23 cellular contexts compared by ENCODE assay signal in the genomic region with DNA sequence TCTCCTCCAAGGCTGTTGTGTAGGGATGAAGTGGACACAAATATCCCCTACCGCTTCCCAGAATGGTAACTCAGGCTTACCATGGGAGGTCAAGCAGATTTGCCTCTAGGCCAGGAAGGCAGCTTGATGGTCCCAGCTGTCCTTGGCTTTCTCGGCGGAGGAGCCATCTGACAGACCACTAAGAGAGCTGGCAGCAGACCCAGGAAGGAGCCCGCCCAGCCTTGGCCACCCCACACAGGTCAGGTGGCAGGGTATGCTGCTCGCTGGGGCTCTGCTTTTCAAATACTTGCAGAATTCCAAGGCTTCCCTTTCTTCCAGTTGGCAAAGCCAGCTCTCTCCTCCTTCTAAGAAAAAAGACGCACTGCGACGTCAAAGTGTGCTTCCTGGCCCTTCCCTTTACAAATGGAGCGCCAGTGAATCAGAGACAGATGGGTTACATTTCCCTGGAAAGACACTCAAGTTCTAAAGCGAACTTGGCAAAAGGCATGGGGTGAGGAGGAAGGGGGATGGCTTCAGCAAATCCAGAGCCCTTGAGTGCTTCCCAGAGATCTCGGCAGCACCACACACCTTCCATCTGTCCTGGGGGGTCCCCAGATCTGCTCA.
DNase-seq lines count a peak whose midpoint lies in the region; ATAC-seq and TF ChIP-seq lines count a peak whose summit lies in the region.
"Had no signal": no experiment of that assay in that cellular context is flagged by ENCODE, and none has a peak within 500 bp of the region (broad histone marks: within the 10 kb centered on the region; RNA-seq: fewer than 3 reads in every experiment).

No MANE protein-coding gene starts in this region.

- TF ChIP-seq CTCF in chondrocyte (IDR thresholded peaks at IDR 0.05): no peak

- H3K27ac Mint-ChIP-seq in chondrocyte (ENCODE audit: unreplicated experiment): no peak overlapping the region
- H3K27ac Mint-ChIP-seq: CD4-positive, alpha-beta T cell had no signal

- H3K4me1 Mint-ChIP-seq in chondrocyte (ENCODE audit: low read depth): no peaks in the 10 kb centered on the region

- peak; percentile 37 for DNase-seq in MG63
- DNase-seq in cerebellar nuclear complex (lab: John Stamatoyannopoulos, UW): peak; percentile 72 to 86
- peak; percentile 44 for DNase-seq in midbrain (lab: John Stamatoyannopoulos, UW)
- DNase-seq in substantia nigra (lab: John Stamatoyannopoulos, UW): peak in 27 of 49 donors; percentile 3 to 88 (median 31)
- no peak for DNase-seq in chondrocyte (ENCODE audit: low spot score)
- DNase-seq: CD4-positive, alpha-beta T cell; DMS79 treated with DMSO at 0.1 percent for 48 hours; GM23248; IMR-90; MV-4-11; NCI-H1105 treated with DMSO at 0.1 percent for 48 hours; NCI-H2029 treated with DMSO at 0.1 percent for 48 hours; NCI-H2171 treated with DMSO at 0.1 percent for 48 hours; NCI-H510A; NCI-H774; NK-92 treated with Interleukin-12 subunit alpha and Interleukin-12 subunit beta, amount 100 ng/mL, for 24 hours; SHP77 treated with DMSO at 0.1 percent for 48 hours; SK-N-SH had no signal

- no peaks in the 10 kb centered on the region for H3K36me3 ChIP-seq in MG63

- no peak for ATAC-seq in SK-N-SH treated with all-trans-retinoic acid at 6 μM for 48 hours
- ATAC-seq in GM21515 (IDR thresholded peaks at IDR 0.05; ENCODE audit: unreplicated experiment): no peak
- ATAC-seq: HCT116 had no signal

- no peak overlapping the region for H3K4me3 ChIP-seq in MG63
- H3K4me3 ChIP-seq: GM23248 had no signal

- no peak overlapping the region for H3K4me3 Mint-ChIP-seq in chondrocyte (ENCODE audit: unreplicated experiment)
- H3K4me3 Mint-ChIP-seq: CD4-positive, alpha-beta T cell had no signal

- no peak overlapping the region for H3K27ac ChIP-seq in substantia nigra (ENCODE audit: low read depth, low read length, poor library complexity, severe bottlenecking)
- H3K27ac ChIP-seq: GM23248, KMS-11, RWPE1 had no signal

- H3K9me3 Mint-ChIP-seq in chondrocyte (ENCODE audit: low read depth): peaks cover 5% of the 10 kb centered on the region
- H3K9me3 Mint-ChIP-seq: CD4-positive, alpha-beta T cell had no signal

- no peaks in the 10 kb centered on the region for H3K36me3 Mint-ChIP-seq in chondrocyte (ENCODE audit: low read depth)

- H3K9me3 ChIP-seq in MG63: no peaks in the 10 kb centered on the region
- H3K9me3 ChIP-seq: SK-N-SH had no signal

- no peaks in the 10 kb centered on the region for H3K27me3 Mint-ChIP-seq in chondrocyte (ENCODE audit: low read depth)

- peaks cover 12% of the 10 kb centered on the region for H3K27me3 ChIP-seq in MG63

TF ChIP-seq in SK-N-SH treated with all-trans-retinoic acid at 6 μM for 48 hours, 23 proteins besides CTCF, POLR2A, EP300 and RAD21:
- TF ChIP-seq TCF4 (CRISPR knock-in tag; IDR thresholded peaks at IDR 0.05; ENCODE audit: borderline replicate concordance): no peak
- TF ChIP-seq ZFP3 (CRISPR knock-in tag; IDR thresholded peaks at IDR 0.05): no peak
- TF ChIP-seq ZNF8 (CRISPR knock-in tag; IDR thresholded peaks at IDR 0.05): no peak
- no peak for TF ChIP-seq ZNF70 (CRISPR knock-in tag; IDR thresholded peaks at IDR 0.05)
- TF ChIP-seq RARB (CRISPR knock-in tag; IDR thresholded peaks at IDR 0.05): no peak
- no peak for TF ChIP-seq TOX (CRISPR knock-in tag; IDR thresholded peaks at IDR 0.05; ENCODE audit: borderline replicate concordance)
- TF ChIP-seq BACH2 (CRISPR knock-in tag; IDR thresholded peaks at IDR 0.05; ENCODE audit: borderline replicate concordance): no peak
- no peak for TF ChIP-seq PPARA (CRISPR knock-in tag; IDR thresholded peaks at IDR 0.05; ENCODE audit: borderline replicate concordance)
- TF ChIP-seq ESRRG (CRISPR knock-in tag; IDR thresholded peaks at IDR 0.05): no peak
- TF ChIP-seq, protein P1, sequence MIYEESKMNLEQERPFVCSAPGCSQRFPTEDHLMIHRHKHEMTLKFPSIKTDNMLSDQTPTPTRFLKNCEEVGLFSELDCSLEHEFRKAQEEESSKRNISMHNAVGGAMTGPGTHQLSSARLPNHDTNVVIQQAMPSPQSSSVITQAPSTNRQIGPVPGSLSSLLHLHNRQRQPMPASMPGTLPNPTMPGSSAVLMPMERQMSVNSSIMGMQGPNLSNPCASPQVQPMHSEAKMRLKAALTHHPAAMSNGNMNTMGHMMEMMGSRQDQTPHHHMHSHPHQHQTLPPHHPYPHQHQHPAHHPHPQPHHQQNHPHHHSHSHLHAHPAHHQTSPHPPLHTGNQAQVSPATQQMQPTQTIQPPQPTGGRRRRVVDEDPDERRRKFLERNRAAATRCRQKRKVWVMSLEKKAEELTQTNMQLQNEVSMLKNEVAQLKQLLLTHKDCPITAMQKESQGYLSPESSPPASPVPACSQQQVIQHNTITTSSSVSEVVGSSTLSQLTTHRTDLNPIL (CRISPR knock-in tag; IDR thresholded peaks at IDR 0.05; ENCODE audit: low read depth): no peak
- TF ChIP-seq ZC3H10 (CRISPR knock-in tag; IDR thresholded peaks at IDR 0.05): no peak
